Comparison of ENCODE assay signal across 24 cellular contexts in the genomic region with DNA sequence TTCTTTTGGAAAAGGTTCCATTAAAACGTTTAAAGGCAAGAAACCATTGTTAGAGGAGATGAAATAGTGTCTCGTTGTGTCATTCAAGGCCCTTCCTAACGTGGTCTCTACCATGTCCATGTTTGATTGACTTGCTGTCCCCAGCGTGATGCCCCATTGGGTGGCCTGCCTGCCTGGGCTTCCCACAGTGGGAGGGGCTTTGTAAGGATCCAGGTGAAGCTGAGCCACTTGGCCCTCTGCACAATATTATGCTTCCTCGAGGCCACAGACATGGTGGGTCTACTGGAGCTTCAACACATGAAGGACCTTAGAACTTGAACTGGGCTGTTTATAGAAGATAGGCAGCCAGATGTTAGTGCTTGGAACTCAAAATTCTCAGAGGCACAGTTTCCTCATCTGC.
"Had no signal": no experiment of that assay in that cellular context is flagged by ENCODE, and none has a peak within 500 bp of the region (broad histone marks: within the 10 kb centered on the region; RNA-seq: fewer than 3 reads in every experiment).

No MANE protein-coding gene starts in this region.

- ATAC-seq: left colon; left lung; lower lobe of right lung; naive thymus-derived CD4-positive, alpha-beta T cell; natural killer cell treated with Interleukin-12 subunit alpha and Interleukin-12 subunit beta and Interleukin-15 and Interleukin-18, amount 100 ng/mL, for 72 hours; right lobe of liver; stimulated activated memory B cell treated with anti-CD40 and anti-IgM and Interleukin-4, amounts not matched to agents 10 μg/mL and 1 μg/mL and 100 μg/mL, for 72 hours; stimulated activated naive CD8-positive, alpha-beta T cell treated with anti-CD3 and anti-CD28 coated beads, Interleukin-15, amount 100 ng/mL, for 72 hours had no signal

- H3K36me3 Mint-ChIP-seq: mesothelial cell of epicardium; naive thymus-derived CD4-positive, alpha-beta T cell; natural killer cell treated with Interleukin-12 subunit alpha and Interleukin-12 subunit beta and Interleukin-15 and Interleukin-18, amount 100 ng/mL, for 72 hours; stimulated activated memory B cell treated with anti-CD40 and anti-IgM and Interleukin-4, amounts not matched to agents 10 μg/mL and 1 μg/mL and 100 μg/mL, for 72 hours; type B pancreatic cell had no signal

- H3K4me3 Mint-ChIP-seq: mesothelial cell of epicardium; naive thymus-derived CD4-positive, alpha-beta T cell; natural killer cell treated with Interleukin-12 subunit alpha and Interleukin-12 subunit beta and Interleukin-15 and Interleukin-18, amount 100 ng/mL, for 72 hours; stimulated activated memory B cell treated with anti-CD40 and anti-IgM and Interleukin-4, amounts not matched to agents 10 μg/mL and 1 μg/mL and 100 μg/mL, for 72 hours; stimulated activated naive CD8-positive, alpha-beta T cell treated with anti-CD3 and anti-CD28 coated beads, Interleukin-15, amount 100 ng/mL, for 72 hours; type B pancreatic cell had no signal

- H3K9me3 ChIP-seq: left lung, lower lobe of right lung, ovary, right atrium auricular region, right lobe of liver, tibial nerve, uterus had no signal

- H3K27me3 ChIP-seq: left lung, ovary, right atrium auricular region, right lobe of liver, tibial nerve, uterus had no signal

- DNase-seq: kidney; left colon; left lung; lower lobe of right lung; mesendoderm; naive thymus-derived CD4-positive, alpha-beta T cell; ovary; right lobe of liver; stimulated activated CD4-positive, alpha-beta T cell treated with anti-CD3 and anti-CD28 coated beads, Interleukin-1b, Interleukin-23, amount 100 ng/mL, for 48 hours; stimulated activated CD4-positive, alpha-beta T cell treated with anti-CD3 and anti-CD28 coated beads, Interleukin-2, amount 100 ng/mL, for 48 hours; stimulated activated CD4-positive, alpha-beta T cell treated with anti-CD3 and anti-CD28 coated beads, Interleukin-4, amount 100 ng/mL, for 4 hours; stimulated activated CD8-positive, alpha-beta memory T cell treated with anti-CD3 and anti-CD28 coated beads, Interleukin-4, amount 100 ng/mL, for 48 hours; stimulated activated naive CD4-positive, alpha-beta T cell treated with Interleukin-2 at 50 U/mL for 16 hours; stimulated activated naive CD8-positive, alpha-beta T cell treated with anti-CD3 and anti-CD28 coated beads, Interleukin-15, amount 100 ng/mL, for 72 hours; substantia nigra; uterus had no signal

- H3K27ac Mint-ChIP-seq: mesothelial cell of epicardium; naive thymus-derived CD4-positive, alpha-beta T cell; natural killer cell treated with Interleukin-12 subunit alpha and Interleukin-12 subunit beta and Interleukin-15 and Interleukin-18, amount 100 ng/mL, for 72 hours; progenitor cell of endocrine pancreas; stimulated activated memory B cell treated with anti-CD40 and anti-IgM and Interleukin-4, amounts not matched to agents 10 μg/mL and 1 μg/mL and 100 μg/mL, for 72 hours; type B pancreatic cell had no signal

- H3K4me1 Mint-ChIP-seq: mesothelial cell of epicardium; stimulated activated memory B cell treated with anti-CD40 and anti-IgM and Interleukin-4, amounts not matched to agents 10 μg/mL and 1 μg/mL and 100 μg/mL, for 72 hours; stimulated activated naive CD8-positive, alpha-beta T cell treated with anti-CD3 and anti-CD28 coated beads, Interleukin-15, amount 100 ng/mL, for 72 hours had no signal

- H3K4me1 ChIP-seq: left lung, lower lobe of right lung, right atrium auricular region, right lobe of liver, tibial nerve, uterus had no signal

- FAIRE-seq: kidney had no signal

- H3K4me3 ChIP-seq: left lung, lower lobe of right lung, ovary, right atrium auricular region, right lobe of liver, smooth muscle cell, tibial nerve, uterus had no signal

- H3K27ac ChIP-seq: left lung, lower lobe of right lung, ovary, right atrium auricular region, right lobe of liver, tibial nerve, uterus had no signal

- H3K4me2 ChIP-seq: smooth muscle cell had no signal

- H3K36me3 ChIP-seq: left lung, lower lobe of right lung, ovary, right atrium auricular region, right lobe of liver, tibial nerve, uterus had no signal

- H3K9me3 Mint-ChIP-seq: mesothelial cell of epicardium; natural killer cell treated with Interleukin-12 subunit alpha and Interleukin-12 subunit beta and Interleukin-15 and Interleukin-18, amount 100 ng/mL, for 72 hours; stimulated activated memory B cell treated with anti-CD40 and anti-IgM and Interleukin-4, amounts not matched to agents 10 μg/mL and 1 μg/mL and 100 μg/mL, for 72 hours; stimulated activated naive CD8-positive, alpha-beta T cell treated with anti-CD3 and anti-CD28 coated beads, Interleukin-15, amount 100 ng/mL, for 72 hours had no signal

- H3K27me3 Mint-ChIP-seq: progenitor cell of endocrine pancreas, type B pancreatic cell had no signal
